Comparison of ENCODE assay signal across 25 cellular contexts in the genomic region with DNA sequence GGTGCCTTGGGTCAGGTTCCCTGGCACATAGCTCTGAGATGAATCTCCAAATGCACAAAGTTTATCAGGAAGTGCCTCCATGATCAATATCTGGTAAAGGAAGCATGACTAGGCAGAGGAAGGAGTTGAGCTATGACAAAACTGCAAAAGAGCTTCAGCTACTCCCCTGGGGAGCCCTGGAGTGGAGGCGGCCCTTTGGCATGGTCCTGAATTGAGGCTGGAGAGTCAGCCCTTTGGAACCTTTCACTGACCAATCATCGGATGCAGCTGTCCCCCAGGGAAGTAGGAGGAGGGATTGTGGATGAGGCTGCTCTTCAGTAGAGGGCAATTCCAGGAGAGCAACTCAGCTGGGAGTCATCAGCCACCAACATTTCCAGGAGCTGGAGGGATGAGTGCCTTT. TPM values are rescaled to one million over a fixed set of nuclear protein-coding genes. Genes with fewer than 3 reads are reported as not detected.
DNase-seq lines count a peak whose midpoint lies in the region; ATAC-seq lines count a peak whose summit lies in the region.
"Had no signal": no experiment of that assay in that cellular context is flagged by ENCODE, and none has a peak within 500 bp of the region (broad histone marks: within the 10 kb centered on the region; RNA-seq: fewer than 3 reads in every experiment).

No MANE protein-coding gene starts in this region.

- no peaks in the 10 kb centered on the region for H3K4me1 Mint-ChIP-seq in activated CD8-positive, alpha-beta memory T cell treated with anti-CD3 and anti-CD28 coated beads, Interleukin-2, amount 10 ng/mL, durations not matched to agents 7 days and 5 days

- H3K9ac ChIP-seq in adipocyte (ENCODE audit: low read length) = no peak overlapping the region

- no peak overlapping the region for H3K4me3 Mint-ChIP-seq in activated CD8-positive, alpha-beta memory T cell treated with anti-CD3 and anti-CD28 coated beads, Interleukin-2, amount 10 ng/mL, durations not matched to agents 7 days and 5 days
- H3K4me3 Mint-ChIP-seq: CD8-positive, alpha-beta T cell had no signal

- no peaks in the 10 kb centered on the region for H3K9me3 Mint-ChIP-seq in activated CD8-positive, alpha-beta memory T cell treated with anti-CD3 and anti-CD28 coated beads, Interleukin-2, amount 10 ng/mL, durations not matched to agents 7 days and 5 days (ENCODE audit: low read depth)
- H3K9me3 Mint-ChIP-seq: CD8-positive, alpha-beta T cell had no signal

- H3K9me3 ChIP-seq in adipocyte (ENCODE audit: control insufficient read depth, low read length) = no peaks in the 10 kb centered on the region
- H3K9me3 ChIP-seq: testis had no signal

- H3K4me3 ChIP-seq in adipocyte (ENCODE audit: low read length) = no peak overlapping the region
- H3K4me3 ChIP-seq: cardiac muscle cell, lung, testis had no signal

- H3K27ac Mint-ChIP-seq in activated CD8-positive, alpha-beta memory T cell treated with anti-CD3 and anti-CD28 coated beads, Interleukin-2, amount 10 ng/mL, durations not matched to agents 7 days and 5 days = no peak overlapping the region
- H3K27ac Mint-ChIP-seq: CD8-positive, alpha-beta T cell had no signal

- CTCF ChIA-PET in activated CD8-positive, alpha-beta memory T cell treated with anti-CD3 and anti-CD28 coated beads, Interleukin-2, amount 10 ng/mL, durations not matched to agents 7 days and 5 days (lab: Charles Lee) = no interaction called here

- no peaks in the 10 kb centered on the region for H3K36me3 Mint-ChIP-seq in activated CD8-positive, alpha-beta memory T cell treated with anti-CD3 and anti-CD28 coated beads, Interleukin-2, amount 10 ng/mL, durations not matched to agents 7 days and 5 days
- H3K36me3 Mint-ChIP-seq: CD8-positive, alpha-beta T cell had no signal

- H3K36me3 ChIP-seq in adipocyte (ENCODE audit: control insufficient read depth, insufficient read depth, low read length, severe bottlenecking) = no peaks in the 10 kb centered on the region
- H3K36me3 ChIP-seq: cardiac muscle cell had no signal

- peaks cover 13% of the 10 kb centered on the region for H3K4me1 ChIP-seq in adipocyte (ENCODE audit: control insufficient read depth, insufficient read depth, low read length)
- H3K4me1 ChIP-seq: testis had no signal

- H3K27me3 Mint-ChIP-seq in activated CD8-positive, alpha-beta memory T cell treated with anti-CD3 and anti-CD28 coated beads, Interleukin-2, amount 10 ng/mL, durations not matched to agents 7 days and 5 days = peaks cover 51% of the 10 kb centered on the region

- H3K27me3 ChIP-seq in adipocyte (replicated peaks; ENCODE audit: control insufficient read depth, insufficient read depth, low read length) = no peaks in the 10 kb centered on the region
- H3K27me3 ChIP-seq: cardiac muscle cell, testis had no signal

- ATAC-seq in HG03565 (IDR thresholded peaks at IDR 0.05; ENCODE audit: unreplicated experiment) = no peak
- ATAC-seq in activated CD8-positive, alpha-beta memory T cell treated with anti-CD3 and anti-CD28 coated beads, Interleukin-2, amount 10 ng/mL, durations not matched to agents 7 days and 5 days = no peak
- ATAC-seq: CD8-positive, alpha-beta T cell had no signal

- DNase-seq in AG08395 (ENCODE audit: low spot score) (peak; percentile 97), GM04504 (ENCODE audit: low read depth) (peak; percentile 64), adipocyte (ENCODE audit: low read depth) (peak; percentile 7), kidney tubule cell (ENCODE audit: low spot score) (peak; percentile 45), NCI-H2081 treated with DMSO at 0.1 percent for 48 hours (lab: John Stamatoyannopoulos, UW) (no peak), NCI-H446 treated with DMSO at 0.1 percent for 48 hours (lab: John Stamatoyannopoulos, UW) (no peak)
- DNase-seq in activated CD8-positive, alpha-beta memory T cell treated with anti-CD3 and anti-CD28 coated beads, Interleukin-2, amount 10 ng/mL, durations not matched to agents 7 days and 5 days = no peak
- DNase-seq: ACHN; activated CD4-positive, alpha-beta T cell treated with anti-CD3 and anti-CD28 coated beads, Interleukin-2, amount 50 U/mL, for 1 hour; activated gamma-delta T cell treated with Interleukin-2 at 50 U/mL for 16 hours; CD8-positive, alpha-beta T cell; foreskin melanocyte; H7; kidney; NCI-H1436; NCI-H2171 treated with DMSO at 0.1 percent for 48 hours; NCI-H748 treated with DMSO at 0.1 percent for 48 hours; nucleus accumbens; OCI-M1; SHP77; T-helper 1 cell; testis had no signal

RNA-seq across cellular contexts. Expression of gene NLRP1, which starts 46.1 kb away (rescaled TPM):
- 10 to 100 TPM; 39.1 to 66.6 TPM for total RNA-seq in activated CD8-positive, alpha-beta memory T cell treated with anti-CD3 and anti-CD28 coated beads, Interleukin-2, amount 10 ng/mL, durations not matched to agents 7 days and 5 days

Comparison
In these comparisons a context has a peak if more than half of its experiments do, and no peak if none do; other contexts are left out.
1. DNase-seq: peak in AG08395 (single experiment), GM04504 (single experiment), adipocyte (single experiment) and kidney tubule cell (single experiment); none in NCI-H2081 treated with DMSO at 0.1 percent for 48 hours (single experiment), NCI-H446 treated with DMSO at 0.1 percent for 48 hours (single experiment) and activated CD8-positive, alpha-beta memory T cell treated with anti-CD3 and anti-CD28 coated beads, Interleukin-2, amount 10 ng/mL, durations not matched to agents 7 days and 5 days (single experiment).